8 cellular contexts compared by ENCODE assay signal in the genomic region with DNA sequence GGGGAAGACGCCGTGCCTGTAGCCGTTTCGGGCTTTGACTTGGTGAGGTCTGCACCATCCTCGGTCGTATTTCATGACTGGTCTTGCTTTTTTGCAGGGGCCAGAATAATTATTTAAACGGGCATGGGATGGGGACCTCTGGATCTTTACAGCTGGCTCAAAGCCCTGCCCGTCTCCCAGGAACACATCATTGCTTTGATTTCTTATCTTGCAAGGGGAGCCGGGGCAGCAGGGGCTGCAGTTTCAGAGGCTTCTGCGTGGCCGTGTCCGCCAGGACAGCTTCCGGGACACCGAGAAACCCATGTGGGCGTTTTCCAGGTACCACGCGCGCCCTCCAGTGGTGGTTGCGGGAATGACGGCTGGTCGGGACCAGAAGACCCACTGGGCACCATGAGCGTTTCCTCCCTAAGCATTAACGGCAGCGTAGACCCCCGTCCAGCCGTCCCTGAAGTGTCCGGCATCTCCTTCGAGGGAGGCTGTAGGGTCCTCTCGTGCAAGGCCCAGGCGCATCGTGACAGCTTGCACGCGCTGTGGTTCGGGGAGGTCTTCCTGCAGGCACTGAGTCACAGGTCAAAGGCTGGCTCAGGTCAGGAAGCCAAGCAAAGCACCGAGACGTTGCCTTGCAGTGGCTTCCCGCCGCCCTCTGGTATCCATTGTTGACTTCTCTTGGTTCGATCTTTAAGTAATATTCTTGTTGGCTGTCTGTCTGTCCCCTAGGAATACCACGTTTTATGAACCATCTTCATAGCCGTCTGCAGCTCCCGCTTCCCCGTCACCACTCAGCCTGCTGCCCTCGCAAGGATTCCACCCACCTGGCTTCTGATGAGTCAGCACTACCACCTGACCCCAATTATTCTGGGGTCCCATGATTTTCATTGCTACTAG. TPM values are rescaled to one million over a fixed set of nuclear protein-coding genes. Genes with fewer than 3 reads are reported as not detected.
DNase-seq lines count a peak whose midpoint lies in the region; ATAC-seq and TF ChIP-seq lines count a peak whose summit lies in the region.

No MANE protein-coding gene starts in this region.

- H3K9me3 Mint-ChIP-seq in activated CD4-positive, alpha-beta T cell treated with anti-CD3 and anti-CD28 coated beads for 36 hours (ENCODE audit: low read depth): no peaks in the 10 kb centered on the region

- H3K4me3 Mint-ChIP-seq in activated CD4-positive, alpha-beta T cell treated with anti-CD3 and anti-CD28 coated beads for 36 hours: peak overlapping the region; percentile 45

- intact Hi-C loops in activated CD4-positive, alpha-beta T cell treated with anti-CD3 and anti-CD28 coated beads for 36 hours (cut with DNase I, micrococcal nuclease): loop anchor here (1.0 to 5.0 kb wide), 7 partner anchors 15 to 254 kb away; a partner anchor contains a TSS
- intact Hi-C loops in lower leg skin (cut with DNase I; ENCODE audit: low total_unique reads): no loop called here

- WGBS in lower leg skin, 2 donors: 19 to 24% methylated on average over 31 to 44 of the region's 44 CpGs

- POLR2A ChIA-PET in activated CD4-positive, alpha-beta T cell treated with anti-CD3 and anti-CD28 coated beads for 36 hours (lab: Charles Lee): interaction anchor here (0.5 to 0.7 kb wide), 2 partner anchors 15 to 22 kb away, joined by 3 read pairs; no protein-coding TSS in a partner anchor

- H3K4me3 ChIP-seq in choroid plexus epithelial cell (ENCODE audit: low read depth, low read length) (peak overlapping the region; percentile 45), lower leg skin (ENCODE audit: low read depth, poor library complexity, severe bottlenecking) (no peak overlapping the region)

- CTCF ChIA-PET in activated CD4-positive, alpha-beta T cell treated with anti-CD3 and anti-CD28 coated beads for 36 hours (lab: Charles Lee): interaction anchor here (0.6 to 2.9 kb wide), 21 partner anchors 8 to 323 kb away, joined by 3 to 35 read pairs (median 4); a partner anchor contains a TSS

- peak; percentile 55 for ATAC-seq in HG02571 (IDR thresholded peaks at IDR 0.05; ENCODE audit: unreplicated experiment)
- ATAC-seq in activated CD4-positive, alpha-beta T cell treated with anti-CD3 and anti-CD28 coated beads for 36 hours: peak; percentile 82
- no peak for ATAC-seq in HG03442 (IDR thresholded peaks at IDR 0.05; ENCODE audit: unreplicated experiment)

- H3K27me3 Mint-ChIP-seq in activated CD4-positive, alpha-beta T cell treated with anti-CD3 and anti-CD28 coated beads for 36 hours: peaks cover 8% of the 10 kb centered on the region

- H3K27ac Mint-ChIP-seq in activated CD4-positive, alpha-beta T cell treated with anti-CD3 and anti-CD28 coated beads for 36 hours: peak overlapping the region; percentile 43

- no peaks in the 10 kb centered on the region for H3K36me3 Mint-ChIP-seq in activated CD4-positive, alpha-beta T cell treated with anti-CD3 and anti-CD28 coated beads for 36 hours (ENCODE audit: low read depth)

- TF ChIP-seq CTCF in choroid plexus epithelial cell (conservative IDR thresholded peaks at IDR 0.05; ENCODE audit: low read depth, low read length): peak; percentile 92
- TF ChIP-seq CTCF in lower leg skin (IDR thresholded peaks at IDR 0.05): peak in 1 of 3 donors; percentile 44

- peaks cover 11% of the 10 kb centered on the region for H3K4me1 Mint-ChIP-seq in activated CD4-positive, alpha-beta T cell treated with anti-CD3 and anti-CD28 coated beads for 36 hours

- DNase-seq in DMS53 (lab: John Stamatoyannopoulos, UW): peak; percentile 84
- peak; percentile 55 to 87 for DNase-seq in NCI-H446 (lab: John Stamatoyannopoulos, UW)
- peak; percentile 92 for DNase-seq in activated CD4-positive, alpha-beta T cell treated with anti-CD3 and anti-CD28 coated beads for 36 hours
- peak; percentile 80 for DNase-seq in choroid plexus epithelial cell (ENCODE audit: low read depth)
- peak; percentile 73 to 96 for DNase-seq in lower leg skin (ENCODE audit: low spot score in 2 of 2)
- peak; percentile 82 to 95 for DNase-seq in stimulated activated CD4-positive, alpha-beta T cell treated with anti-CD3 and anti-CD28 coated beads, Interleukin-4, amount 100 ng/mL, for 48 hours (ENCODE audit: low read depth in 2 of 2)

- no peak for TF ChIP-seq POLR2A in lower leg skin (IDR thresholded peaks at IDR 0.05)

RNA-seq across cellular contexts. Expression of a gene that starts 16.2 kb away (rescaled TPM):
- total RNA-seq in activated CD4-positive, alpha-beta T cell treated with anti-CD3 and anti-CD28 coated beads for 36 hours: 10 to 100 TPM; 21.6 to 25.2 TPM
- 10 to 100 TPM in 3 of 4 donors, 1 to 10 TPM in 1; 9.4 to 26.0 (median 22.8) TPM for total RNA-seq in lower leg skin

RNA-seq across cellular contexts. Expression of a gene that starts 56.5 kb away (rescaled TPM):
- not detected for total RNA-seq in activated CD4-positive, alpha-beta T cell treated with anti-CD3 and anti-CD28 coated beads for 36 hours
- not detected for total RNA-seq in lower leg skin
